22 cellular contexts compared by ENCODE assay signal in the genomic region with DNA sequence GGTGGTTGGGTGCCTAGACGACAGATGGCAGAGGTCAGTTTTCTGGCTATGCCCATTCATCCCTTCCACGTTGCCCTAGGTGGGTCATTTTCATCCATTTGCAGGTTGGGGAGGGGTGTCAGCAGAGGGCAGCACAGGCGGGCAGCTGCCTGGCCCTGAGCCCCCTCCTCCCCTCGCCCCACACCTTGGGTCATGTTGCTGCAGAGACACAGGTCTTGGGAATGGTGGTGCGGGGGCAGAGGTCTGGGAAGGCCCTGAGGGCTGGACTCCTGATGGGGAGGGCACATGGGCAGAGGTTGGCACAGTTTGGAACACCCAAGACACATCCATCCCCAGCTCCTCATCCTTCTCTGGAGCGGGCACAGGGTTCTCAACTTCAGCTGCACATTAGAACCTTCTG.
"Had no signal": no experiment of that assay in that cellular context is flagged by ENCODE, and none has a peak within 500 bp of the region (broad histone marks: within the 10 kb centered on the region; RNA-seq: fewer than 3 reads in every experiment).

No MANE protein-coding gene starts in this region.

- H3K27me3 ChIP-seq: neutrophil, pancreas had no signal

- FAIRE-seq: astrocyte, keratinocyte, pancreas had no signal

- H3K27ac Mint-ChIP-seq: activated CD4-positive, alpha-beta T cell treated with anti-CD3 and anti-CD28 coated beads for 36 hours; activated naive CD8-positive, alpha-beta T cell treated with anti-CD3 and anti-CD28 coated beads for 36 hours; natural killer cell; T-helper 2 cell treated with Interferon-gamma antibody and Interleukin-4, amounts not matched to agents 5 μg/mL and 100 μg/mL, for 36 hours had no signal

- H3K4me1 ChIP-seq: gastrocnemius medialis, pancreas had no signal

- H3K4me3 Mint-ChIP-seq: activated CD4-positive, alpha-beta T cell treated with anti-CD3 and anti-CD28 coated beads for 36 hours; activated naive CD8-positive, alpha-beta T cell treated with anti-CD3 and anti-CD28 coated beads for 36 hours; natural killer cell; T-helper 2 cell treated with Interferon-gamma antibody and Interleukin-4, amounts not matched to agents 5 μg/mL and 100 μg/mL, for 36 hours had no signal

- H3K4me3 ChIP-seq: coronary artery, esophagus squamous epithelium, gastrocnemius medialis, heart right ventricle, pancreas, thoracic aorta, upper lobe of left lung had no signal

- H3K36me3 Mint-ChIP-seq: activated naive CD8-positive, alpha-beta T cell treated with anti-CD3 and anti-CD28 coated beads for 36 hours; natural killer cell had no signal

- DNase-seq: activated CD4-positive, alpha-beta T cell treated with anti-CD3 and anti-CD28 coated beads for 36 hours; activated CD4-positive, alpha-beta T cell treated with anti-CD3 and anti-CD28 coated beads, Interleukin-2, amount 50 U/mL, for 48 hours; activated naive CD4-positive, alpha-beta T cell treated with Interleukin-2 at 50 U/mL for 16 hours; activated naive CD8-positive, alpha-beta T cell treated with anti-CD3 and anti-CD28 coated beads for 36 hours; activated T-cell treated with anti-CD3 and anti-CD28 coated beads, Interleukin-2, amount 50 U/mL, for 48 hours; esophagus squamous epithelium; gastrocnemius medialis; heart right ventricle; mammary epithelial cell; midbrain; natural killer cell; stimulated activated CD4-positive, alpha-beta T cell treated with anti-CD3 and anti-CD28 coated beads, Interleukin-4, amount 100 ng/mL, for 24 hours; stimulated activated naive CD4-positive, alpha-beta T cell treated with Interleukin-2 at 50 U/mL for 16 hours; upper lobe of left lung had no signal

- H3K36me3 ChIP-seq: esophagus squamous epithelium, gastrocnemius medialis, heart right ventricle, pancreas, thoracic aorta had no signal

- H3K27ac ChIP-seq: coronary artery, esophagus squamous epithelium, gastrocnemius medialis, heart right ventricle, neutrophil, pancreas, thoracic aorta, upper lobe of left lung had no signal

- ATAC-seq: activated CD4-positive, alpha-beta T cell treated with anti-CD3 and anti-CD28 coated beads for 36 hours; gastrocnemius medialis; heart right ventricle; left lobe of liver; natural killer cell; pancreas had no signal

- H3K9me3 Mint-ChIP-seq: activated naive CD8-positive, alpha-beta T cell treated with anti-CD3 and anti-CD28 coated beads for 36 hours; natural killer cell; T-helper 2 cell treated with Interferon-gamma antibody and Interleukin-4, amounts not matched to agents 5 μg/mL and 100 μg/mL, for 36 hours had no signal

- H3K4me1 Mint-ChIP-seq: activated CD4-positive, alpha-beta T cell treated with anti-CD3 and anti-CD28 coated beads for 36 hours; activated naive CD8-positive, alpha-beta T cell treated with anti-CD3 and anti-CD28 coated beads for 36 hours; natural killer cell had no signal

- H3K9me3 ChIP-seq: esophagus squamous epithelium, gastrocnemius medialis, heart right ventricle, neutrophil, pancreas, thoracic aorta, upper lobe of left lung had no signal
